17 cellular contexts compared by ENCODE assay signal in the genomic region with DNA sequence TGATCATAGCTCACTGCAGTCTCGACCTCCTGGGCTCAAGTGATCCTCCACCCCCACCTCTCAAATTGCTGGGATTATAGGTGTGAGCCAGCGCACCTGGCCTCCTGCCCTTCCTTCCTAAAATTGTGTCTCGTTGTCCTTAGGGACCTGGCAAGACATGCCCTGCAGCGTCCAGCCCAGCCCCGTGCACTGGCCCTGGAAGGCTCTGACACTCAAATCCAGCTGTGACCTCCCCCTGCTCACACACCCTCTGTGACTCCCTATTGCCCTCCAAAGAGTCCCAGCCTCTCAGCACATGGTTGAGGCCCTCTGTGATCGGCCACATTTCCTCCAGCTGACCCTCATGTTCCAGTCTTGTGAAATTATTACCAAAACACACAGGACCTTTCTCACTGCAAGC. TPM values are rescaled to one million over a fixed set of nuclear protein-coding genes. Genes with fewer than 3 reads are reported as not detected.
DNase-seq lines count a peak whose midpoint lies in the region; ATAC-seq and TF ChIP-seq lines count a peak whose summit lies in the region.
"Had no signal": no experiment of that assay in that cellular context is flagged by ENCODE, and none has a peak within 500 bp of the region (broad histone marks: within the 10 kb centered on the region; RNA-seq: fewer than 3 reads in every experiment).

No MANE protein-coding gene starts in this region.

- no peak for ATAC-seq in left cardiac atrium

- H3K4me1 ChIP-seq in cardiac muscle cell (ENCODE audit: low read depth) (peaks cover 8% of the 10 kb centered on the region), adrenal gland (replicated peaks in 1 of 2) (peaks cover 19 to 22% of the 10 kb centered on the region in 2 donors)

- peaks cover 15% of the 10 kb centered on the region for H3K36me3 ChIP-seq in cardiac muscle cell
- peaks cover 0 to 33% of the 10 kb centered on the region in 2 donors for H3K36me3 ChIP-seq in adrenal gland (replicated peaks in 1 of 2)

- WGBS in adrenal gland, 4 donors: 63 to 83% (median 78%) methylated on average over 6 of the region's 6 CpGs

- no peak for TF ChIP-seq POLR2A in adrenal gland (IDR thresholded peaks at IDR 0.05)

- H3K36me3 Mint-ChIP-seq in nephron progenitor cell (ENCODE audit: low read depth): peaks cover 37% of the 10 kb centered on the region

- TF ChIP-seq CTCF in cardiac muscle cell (IDR thresholded peaks at IDR 0.05; ENCODE audit: low read depth, low read length): no peak
- TF ChIP-seq CTCF in RWPE1 (conservative IDR thresholded peaks at IDR 0.05; ENCODE audit: low read depth): no peak
- no peak for TF ChIP-seq CTCF in nephron progenitor cell (IDR thresholded peaks at IDR 0.05)
- TF ChIP-seq CTCF in adrenal gland (IDR thresholded peaks at IDR 0.05): no peak

- peaks cover 15% of the 10 kb centered on the region for H3K27me3 Mint-ChIP-seq in nephron progenitor cell (ENCODE audit: low read depth, poor library complexity)

- no peak overlapping the region for H3K4me3 Mint-ChIP-seq in nephron progenitor cell

- peak overlapping the region; percentile 9 for H3K27ac ChIP-seq in cardiac muscle cell
- H3K27ac ChIP-seq in RWPE1: peak overlapping the region; percentile 98
- no peak overlapping the region for H3K27ac ChIP-seq in adrenal gland
- H3K27ac ChIP-seq: C4-2B had no signal

- POLR2A ChIA-PET in RWPE1 (lab: Yijun Ruan, JAX; ENCODE audit: low non-redundant PET): interaction anchor here (0.6 kb wide), 1 partner anchor 33 kb away, joined by 3 read pairs; no protein-coding TSS in a partner anchor

- CTCF ChIA-PET in RWPE1 (lab: Yijun Ruan, JAX): interaction anchor here (0.5 to 2.2 kb wide), 2 partner anchors 35 to 54 kb away, joined by 3 to 5 read pairs; no protein-coding TSS in a partner anchor

- H3K9me3 ChIP-seq in cardiac muscle cell (ENCODE audit: low read depth): no peaks in the 10 kb centered on the region
- no peaks in the 10 kb centered on the region for H3K9me3 ChIP-seq in adrenal gland (replicated peaks in 1 of 3)

- intact Hi-C loops in left cardiac atrium (cut with DNase I) (no loop called here), adrenal gland (cut with DNase I) (no loop called here)

- H3K27me3 ChIP-seq in cardiac muscle cell (no peaks in the 10 kb centered on the region), adrenal gland (no peaks in the 10 kb centered on the region)

- H3K27ac Mint-ChIP-seq in nephron progenitor cell: peak overlapping the region; percentile 90

- no peaks in the 10 kb centered on the region for H3K9me3 Mint-ChIP-seq in nephron progenitor cell

- DNase-seq in cardiac muscle cell (ENCODE audit: low read depth in 1 of 2, low spot score in 1 of 2): no peak
- DNase-seq in left cardiac atrium: no peak
- DNase-seq in RWPE1 (ENCODE audit: low spot score): no peak
- DNase-seq in nephron progenitor cell: no peak
- DNase-seq in NCI-H82 (lab: John Stamatoyannopoulos, UW): no peak
- DNase-seq in adrenal gland: no peak
- DNase-seq in effector CD8-positive, alpha-beta T cell (lab: John Stamatoyannopoulos, UW): no peak
- DNase-seq: DMS 273 treated with DMSO at 0.1 percent for 48 hours, DMS79 treated with DMSO at 0.1 percent for 48 hours, IMR-90, MV-4-11, NCI-H1105 treated with DMSO at 0.1 percent for 48 hours, NCI-H2081, NCI-H2171 treated with DMSO at 0.1 percent for 48 hours, NCI-H524 treated with DMSO at 0.1 percent for 48 hours, Right ventricle myocardium superior had no signal

- H3K4me3 ChIP-seq in cardiac muscle cell (no peak overlapping the region), adrenal gland (no peak overlapping the region)

- H3K4me1 Mint-ChIP-seq in nephron progenitor cell: peaks cover 30% of the 10 kb centered on the region

RNA-seq across cellular contexts. Expression of gene MPV17L2, which starts 4.9 kb away (rescaled TPM):
- total RNA-seq in cardiac muscle cell (38.2 and 74.5 TPM in 2 replicates), left cardiac atrium (10 to 100 TPM in 1 of 2 donors, 1 to 10 TPM in 1; 8.7 to 13.4 TPM), adrenal gland (10 to 100 TPM; 10.3 to 47.4 (median 24.0) TPM)
- polyA plus RNA-seq in cardiac muscle cell (25.5 and 51.7 TPM in 2 replicates), adrenal gland (10 to 100 TPM; 21.1 to 41.4 (median 40.8) TPM)

RNA-seq across cellular contexts. Expression of gene RAB3A, which starts 5.9 kb away (rescaled TPM):
- 11.3 and 13.0 TPM in 2 replicates for total RNA-seq in cardiac muscle cell
- polyA plus RNA-seq in cardiac muscle cell: 12.5 and 15.3 TPM in 2 replicates
- 10 to 100 TPM; 23.8 to 29.2 TPM for total RNA-seq in left cardiac atrium
- 10 to 100 TPM in 3 of 8 donors, 1 to 10 TPM in 5; 2.3 to 32.3 (median 6.9) TPM for total RNA-seq in adrenal gland
- 10 to 100 TPM in 1 of 3 donors, 1 to 10 TPM in 2; 4.0 to 16.6 (median 5.8) TPM for polyA plus RNA-seq in adrenal gland

RNA-seq across cellular contexts. Expression of gene IFI30, which starts 24.3 kb away (rescaled TPM):
- total RNA-seq in cardiac muscle cell (0.98 and 1.4 TPM in 2 replicates), left cardiac atrium (10 to 100 TPM; 43.7 to 68.9 TPM), adrenal gland (100 to 1,000 TPM; 103 to 372 (median 185) TPM)
- polyA plus RNA-seq in cardiac muscle cell (1.0 TPM in 1 of 2 replicates, not detected in the other), adrenal gland (100 to 1,000 TPM in 2 of 3 donors, 10 to 100 TPM in 1; 99.2 to 268 (median 158) TPM)

RNA-seq across cellular contexts. Expression of gene PDE4C, which starts 28.3 kb away (rescaled TPM):
- 0.67 and 8.3 TPM in 2 replicates for total RNA-seq in cardiac muscle cell
- 1.1 TPM in 2 replicates for polyA plus RNA-seq in cardiac muscle cell
- under 1 TPM in 1 of 2 donors, not detected in 1; 0.55 TPM for total RNA-seq in left cardiac atrium
- total RNA-seq in adrenal gland: 1 to 10 TPM in 2 of 8 donors, under 1 TPM in 6; 0.11 to 1.7 (median 0.42) TPM
- 1 to 10 TPM in 1 of 3 donors, under 1 TPM in 1, not detected in 1; 0.77 to 2.4 TPM for polyA plus RNA-seq in adrenal gland

RNA-seq across cellular contexts. Expression of gene PIK3R2, which starts 45.0 kb away (rescaled TPM):
- total RNA-seq in cardiac muscle cell: 64.7 and 72.0 TPM in 2 replicates
- 48.5 and 53.8 TPM in 2 replicates for polyA plus RNA-seq in cardiac muscle cell
- total RNA-seq in left cardiac atrium: 10 to 100 TPM; 22.1 to 24.5 TPM
- 100 to 1,000 TPM in 3 of 8 donors, 10 to 100 TPM in 5; 32.9 to 124 (median 80.4) TPM for total RNA-seq in adrenal gland
- polyA plus RNA-seq in adrenal gland: 10 to 100 TPM in 2 of 3 donors, 1 to 10 TPM in 1; 6.7 to 21.0 (median 10.8) TPM

Comparison
In these comparisons a context has a peak if more than half of its experiments do, and no peak if none do; other contexts are left out.
1. RNA of gene IFI30, which starts 24.3 kb away (total RNA-seq): 103 to 372 TPM in adrenal gland and 43.7 to 68.9 TPM in left cardiac atrium; 0.98 to 1.4 TPM in cardiac muscle cell; every median in the first group is over 10 times any median in the second.
2. H3K27ac ChIP-seq: peak in cardiac muscle cell (single experiment) and RWPE1 (single experiment); none in adrenal gland (0 of 5).